ENCODE assay signal across 27 cellular contexts in genomic region chr9:97846347-97846746, GRCh38. TPM values are rescaled to one million over a fixed set of nuclear protein-coding genes. Genes with fewer than 3 reads are reported as not detected.
"Had no signal": no experiment of that assay in that cellular context is flagged by ENCODE, and none has a peak within 500 bp of the region (broad histone marks: within the 10 kb centered on the region; RNA-seq: fewer than 3 reads in every experiment).

No MANE protein-coding gene starts in this region.

- H3K9me3 Mint-ChIP-seq: activated naive CD4-positive, alpha-beta T cell treated with anti-CD3 and anti-CD28 coated beads, Interleukin-2, amount 50 U/mL, for 24 hours; activated T-helper 1 cell treated with anti-CD3 and anti-CD28 coated beads, Interleukin-12 subunit alpha, Interleukin-12 subunit beta, Interleukin-2, Interleukin-4 antibody, amounts not matched to agents 30 ng/mL and 10 ng/mL and 1 ng/mL, durations not matched to agents 14 hours and 24 hours and 36 hours; T-helper 1 cell treated with Interleukin-12 subunit alpha and Interleukin-12 subunit beta and Interleukin-4 antibody, amounts not matched to agents 30 μg/mL and 1 μg/mL, for 36 hours; WTC11 had no signal

- H3K9me3 ChIP-seq: breast epithelium, SJSA1 had no signal

- H3K4me3 Mint-ChIP-seq: activated CD8-positive, alpha-beta T cell treated with anti-CD3 and anti-CD28 coated beads, Interleukin-2, amount 10 ng/mL, durations not matched to agents 7 days and 5 days; activated naive CD4-positive, alpha-beta T cell treated with anti-CD3 and anti-CD28 coated beads, Interleukin-2, amount 50 U/mL, for 24 hours; activated T-helper 1 cell treated with anti-CD3 and anti-CD28 coated beads, Interleukin-12 subunit alpha, Interleukin-12 subunit beta, Interleukin-2, Interleukin-4 antibody, amounts not matched to agents 30 ng/mL and 10 ng/mL and 1 ng/mL, durations not matched to agents 14 hours and 24 hours and 36 hours; WTC11 had no signal

- H3K27me3 ChIP-seq: SJSA1 had no signal

- H3K27ac Mint-ChIP-seq: activated CD8-positive, alpha-beta T cell treated with anti-CD3 and anti-CD28 coated beads, Interleukin-2, amount 10 ng/mL, durations not matched to agents 7 days and 5 days; activated naive CD4-positive, alpha-beta T cell treated with anti-CD3 and anti-CD28 coated beads, Interleukin-2, amount 50 U/mL, for 24 hours; activated T-helper 1 cell treated with anti-CD3 and anti-CD28 coated beads, Interleukin-12 subunit alpha, Interleukin-12 subunit beta, Interleukin-2, Interleukin-4 antibody, amounts not matched to agents 30 ng/mL and 10 ng/mL and 1 ng/mL, durations not matched to agents 14 hours and 24 hours and 36 hours; T-helper 1 cell treated with Interleukin-12 subunit alpha and Interleukin-12 subunit beta and Interleukin-4 antibody, amounts not matched to agents 30 μg/mL and 1 μg/mL, for 36 hours; WTC11 had no signal

- H3K36me3 ChIP-seq: breast epithelium, SJSA1 had no signal

- DNase-seq: activated CD4-positive, alpha-beta T cell treated with anti-CD3 and anti-CD28 coated beads for 48 hours; activated CD4-positive, alpha-beta T cell treated with anti-CD3 and anti-CD28 coated beads, Interleukin-2, amount 50 U/mL, for 4 hours; activated CD4-positive, CD25-positive, alpha-beta regulatory T cell treated with anti-CD3 and anti-CD28 coated beads, Interleukin-2, amount 50 U/mL, for 72 hours; activated CD8-positive, alpha-beta memory T cell treated with anti-CD3 and anti-CD28 coated beads, Interleukin-2, amount 50 U/mL, for 48 hours; activated CD8-positive, alpha-beta T cell treated with anti-CD3 and anti-CD28 coated beads, Interleukin-2, amount 10 ng/mL, durations not matched to agents 7 days and 5 days; activated effector memory CD4-positive, alpha-beta T cell treated with Interleukin-2 at 50 U/mL for 16 hours; activated naive CD4-positive, alpha-beta T cell; activated T-cell treated with anti-CD3 and anti-CD28 coated beads, Interleukin-2, amount 50 U/mL, for 1 hour; aorta; KG1; NCI-H1092; NCI-H1417; NCI-H1930; NCI-H2171; NCI-H226; NCI-H82; RPMI8226; SHP77 had no signal

- H3K4me1 ChIP-seq: breast epithelium had no signal

- H3K4me3 ChIP-seq: breast epithelium, SJSA1 had no signal

- H3K27ac ChIP-seq: breast epithelium, SJSA1 had no signal

- ATAC-seq: activated CD8-positive, alpha-beta T cell treated with anti-CD3 and anti-CD28 coated beads, Interleukin-2, amount 10 ng/mL, durations not matched to agents 7 days and 5 days; Panc1; WTC11 had no signal

RNA-seq across cellular contexts. Expression of gene FOXE1, which starts 6.7 kb away (rescaled TPM):
- total RNA-seq: aorta, breast epithelium, LHCN-M2, M059J had no signal
